ENCODE assay signal across 8 cellular contexts in the genomic region with DNA sequence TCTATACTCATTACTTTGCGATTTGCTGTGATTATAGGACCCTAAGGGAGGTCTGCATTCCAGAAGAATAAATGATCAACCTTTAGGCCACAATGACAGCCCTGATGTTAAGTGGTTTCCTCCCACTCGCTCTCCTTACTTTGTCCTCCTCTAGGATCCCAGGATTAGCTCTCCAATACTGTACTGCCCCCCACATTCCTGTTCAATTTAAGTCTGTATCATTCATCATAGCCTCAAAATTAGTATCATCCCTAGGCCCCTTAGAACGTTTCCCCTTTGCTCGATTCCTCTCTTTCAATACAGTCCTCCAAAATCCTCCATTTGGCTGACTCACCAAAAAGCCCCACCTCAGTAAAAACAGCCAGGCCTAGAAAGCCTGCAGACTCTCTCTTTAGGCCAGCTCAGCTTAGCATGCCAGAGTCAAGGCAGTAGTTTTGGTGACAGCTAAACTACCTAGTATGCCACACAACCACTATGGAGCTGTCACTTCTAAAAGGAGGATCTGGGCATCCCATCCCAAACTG. TPM values are rescaled to one million over a fixed set of nuclear protein-coding genes. Genes with fewer than 3 reads are reported as not detected.
DNase-seq lines count a peak whose midpoint lies in the region; ATAC-seq, FAIRE-seq and TF ChIP-seq lines count a peak whose summit lies in the region.

No MANE protein-coding gene starts in this region.

- FAIRE-seq in bronchial epithelial cell (lab: Jason Lieb, UNC), result no peak

- peaks cover 71% of the 10 kb centered on the region for H3K4me1 Mint-ChIP-seq in osteocyte (ENCODE audit: unreplicated experiment)

- no peak overlapping the region for H3K4me3 ChIP-seq in bronchial epithelial cell (ENCODE audit: low read depth, low read length)

- H3K27me3 ChIP-seq in bronchial epithelial cell (ENCODE audit: control insufficient read depth, insufficient read depth, low read length), result no peaks in the 10 kb centered on the region

- DNase-seq in M059J (ENCODE audit: low read depth) (peak; percentile 82), bronchial epithelial cell (ENCODE audit: low read depth) (peak; percentile 83), osteocyte (ENCODE audit: extremely low spot score, unreplicated experiment) (no peak), NCI-H2196 (lab: John Stamatoyannopoulos, UW; ENCODE audit: unreplicated experiment) (no peak), SK-N-DZ (ENCODE audit: low spot score) (no peak)
- no peak for DNase-seq in NK-92 treated with Interleukin-12 subunit alpha and Interleukin-12 subunit beta, amount 100 ng/mL, for 24 hours (lab: John Stamatoyannopoulos, UW)

- H3K27ac Mint-ChIP-seq in osteocyte (ENCODE audit: unreplicated experiment), result peak overlapping the region; percentile 98

- peaks cover 25% of the 10 kb centered on the region for H3K36me3 Mint-ChIP-seq in osteocyte (ENCODE audit: unreplicated experiment)

- H3K27me3 Mint-ChIP-seq in osteocyte (ENCODE audit: unreplicated experiment), result no peaks in the 10 kb centered on the region

- ATAC-seq in GM18909 (IDR thresholded peaks at IDR 0.05; ENCODE audit: poor library complexity, unreplicated experiment) (peak; percentile 39), GM21381 (IDR thresholded peaks at IDR 0.05; ENCODE audit: unreplicated experiment) (no peak)

- peaks cover 1% of the 10 kb centered on the region for H3K36me3 ChIP-seq in bronchial epithelial cell (ENCODE audit: control insufficient read depth, insufficient read depth, low read length)

- peak overlapping the region; percentile 16 for H3K4me3 Mint-ChIP-seq in osteocyte (ENCODE audit: unreplicated experiment)

- TF ChIP-seq CTCF in bronchial epithelial cell (IDR thresholded peaks at IDR 0.05; ENCODE audit: insufficient read depth, low read length, severe bottlenecking), result no peak
- no peak for TF ChIP-seq CTCF in osteocyte (IDR thresholded peaks at IDR 0.05)

- H3K9me3 Mint-ChIP-seq in osteocyte (ENCODE audit: unreplicated experiment), result no peaks in the 10 kb centered on the region

RNA-seq across cellular contexts. Expression of gene RNF145, which starts 24.4 kb away (rescaled TPM):
- total RNA-seq in M059J (2014; rRNA removed; shearing (Covaris generic)), result 33.7 and 54.0 TPM in 2 replicates
- total RNA-seq in bronchial epithelial cell, result 84.2 and 160 TPM in 2 replicates
- total RNA-seq in osteocyte, result 93.4 and 99.8 TPM in 2 replicates
- 79.7 and 80.8 TPM in 2 replicates for polyA plus RNA-seq in SK-N-DZ (2014; cell fraction: cytosol; rRNA removed)
- 39.5 and 44.8 TPM in 2 replicates for polyA plus RNA-seq in SK-N-DZ (2014; cell fraction: nucleus; rRNA removed)

Comparison
In these comparisons a context has a peak if more than half of its experiments do, and no peak if none do; other contexts are left out.
1. DNase-seq: peak in M059J (single experiment) and bronchial epithelial cell (single experiment); none in osteocyte (single experiment), NCI-H2196 (single experiment), SK-N-DZ (single experiment) and NK-92 treated with Interleukin-12 subunit alpha and Interleukin-12 subunit beta, amount 100 ng/mL, for 24 hours (single experiment).